Comparison of ENCODE assay signal across 8 cellular contexts in the genomic region with DNA sequence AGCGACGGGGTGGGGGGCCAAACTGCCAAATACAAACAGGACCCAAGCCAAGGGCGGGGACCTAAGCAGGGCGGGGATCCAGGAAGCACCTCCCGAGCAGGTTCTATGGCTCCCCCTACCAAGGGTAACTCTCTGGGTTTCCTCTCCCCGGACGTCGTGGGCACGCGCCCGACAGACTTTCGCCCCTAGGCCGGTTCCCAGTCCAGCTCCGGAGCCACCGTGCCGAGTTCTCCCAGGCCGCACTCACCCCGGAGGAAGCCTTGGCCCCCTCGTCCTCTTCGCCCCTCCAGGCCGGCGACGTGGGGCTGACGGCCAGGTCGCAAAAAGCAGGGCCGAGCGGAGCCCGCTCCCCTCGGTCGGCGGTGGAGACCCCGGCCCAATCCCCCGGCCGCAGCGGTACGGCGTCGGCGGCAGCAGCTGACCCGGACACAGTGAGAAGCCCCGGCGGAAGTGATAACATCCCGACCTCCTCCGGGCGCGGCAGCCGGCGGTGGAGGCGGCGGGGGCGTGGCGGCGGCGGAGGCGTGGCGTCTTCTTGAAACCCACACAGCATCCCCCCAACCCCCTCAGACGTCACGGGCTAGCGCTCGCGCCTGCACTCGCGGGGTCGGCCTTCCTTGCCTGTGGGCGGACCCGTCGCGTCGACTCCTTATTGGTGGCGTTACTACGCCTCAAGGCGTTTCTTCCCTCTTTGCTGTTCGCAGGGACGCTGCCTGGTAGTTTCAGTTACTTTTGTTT. TPM values are rescaled to one million over a fixed set of nuclear protein-coding genes. Genes with fewer than 3 reads are reported as not detected.
DNase-seq lines count a peak whose midpoint lies in the region; ATAC-seq, FAIRE-seq and TF ChIP-seq lines count a peak whose summit lies in the region.

A gene with protein sequence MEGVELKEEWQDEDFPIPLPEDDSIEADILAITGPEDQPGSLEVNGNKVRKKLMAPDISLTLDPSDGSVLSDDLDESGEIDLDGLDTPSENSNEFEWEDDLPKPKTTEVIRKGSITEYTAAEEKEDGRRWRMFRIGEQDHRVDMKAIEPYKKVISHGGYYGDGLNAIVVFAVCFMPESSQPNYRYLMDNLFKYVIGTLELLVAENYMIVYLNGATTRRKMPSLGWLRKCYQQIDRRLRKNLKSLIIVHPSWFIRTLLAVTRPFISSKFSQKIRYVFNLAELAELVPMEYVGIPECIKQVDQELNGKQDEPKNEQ (minus strand): TSS at position 433 of the 738 bp plus-strand sequence. CDS start 6,863 bp downstream, outside the sequence.

- peak within 1 kb of the TSS; percentile 91 for H3K4me2 ChIP-seq in smooth muscle cell

- peak within 1 kb of the TSS; percentile 99 for H3K9ac ChIP-seq in smooth muscle cell (ENCODE audit: low read depth)

- ATAC-seq in GM18870 (IDR thresholded peaks at IDR 0.05; ENCODE audit: unreplicated experiment) (peak; percentile 70), HG03135 (IDR thresholded peaks at IDR 0.05; ENCODE audit: unreplicated experiment) (peak; percentile 81)

- H3K27ac ChIP-seq in ACC112 (ENCODE audit: low read depth, low read length): peak within 1 kb of the TSS; percentile 89
- H3K27ac ChIP-seq in smooth muscle cell (ENCODE audit: low read depth): peak within 1 kb of the TSS; percentile 99

- 1% methylated on average over 74 of the region's 74 CpGs for WGBS in smooth muscle cell (ENCODE audit: low lambda C conversion rate)

- H3K27me3 ChIP-seq in ACC112 (ENCODE audit: insufficient read depth, low read length): no peaks in the 10 kb centered on the region
- no peaks in the 10 kb centered on the region for H3K27me3 ChIP-seq in bronchial epithelial cell (ENCODE audit: control insufficient read depth, insufficient read depth, low read length)
- no peaks in the 10 kb centered on the region for H3K27me3 ChIP-seq in smooth muscle cell (ENCODE audit: low read depth)

- H3F3A ChIP-seq in smooth muscle cell (ENCODE audit: low read depth): peaks cover 15% of the 10 kb centered on the region

- peaks cover 33% of the 10 kb centered on the region for H3K4me1 ChIP-seq in ACC112 (ENCODE audit: control insufficient read depth, insufficient read depth, low read length, unreplicated experiment)
- peaks cover 12% of the 10 kb centered on the region for H3K4me1 ChIP-seq in smooth muscle cell (ENCODE audit: low read depth)

- FAIRE-seq in bronchial epithelial cell (lab: Jason Lieb, UNC): no peak

- no peak for TF ChIP-seq CTCF in WI38 (IDR thresholded peaks at IDR 0.05; ENCODE audit: low read depth, low read length)
- peak; percentile 39 for TF ChIP-seq CTCF in bronchial epithelial cell (IDR thresholded peaks at IDR 0.05; ENCODE audit: insufficient read depth, low read length, severe bottlenecking)
- TF ChIP-seq CTCF in smooth muscle cell (IDR thresholded peaks at IDR 0.05; ENCODE audit: borderline replicate concordance, insufficient read depth, poor library complexity, severe bottlenecking): peak; percentile 9

- no peaks in the 10 kb centered on the region for H3K9me3 ChIP-seq in smooth muscle cell (replicated peaks; ENCODE audit: low read depth)

- H2AFZ ChIP-seq in ACC112 (ENCODE audit: low read length, unreplicated experiment) (peak within 1 kb of the TSS; percentile 64), smooth muscle cell (ENCODE audit: low read depth) (peak within 1 kb of the TSS; percentile 56)

- DNase-seq in NCI-H2227 treated with DMSO at 0.1 percent for 48 hours (lab: John Stamatoyannopoulos, UW) (peak; percentile 95), bronchial epithelial cell (ENCODE audit: low read depth) (peak; percentile 88), iPS-NIHi11 (ENCODE audit: low spot score) (peak; percentile 97), smooth muscle cell (lab: John Stamatoyannopoulos, UW; ENCODE audit: unreplicated experiment) (peak; percentile 93)

- H3K79me2 ChIP-seq in ACC112 (ENCODE audit: control insufficient read depth, insufficient read depth, low read length, unreplicated experiment): peaks cover 50% of the 10 kb centered on the region
- peaks cover 47% of the 10 kb centered on the region for H3K79me2 ChIP-seq in smooth muscle cell (ENCODE audit: low read depth)

- H3K4me3 ChIP-seq in ACC112 (ENCODE audit: low read depth, low read length) (peak within 1 kb of the TSS; percentile 85), WI38 (ENCODE audit: low read depth, low read length) (peak within 1 kb of the TSS; percentile 96), bronchial epithelial cell (ENCODE audit: low read depth, low read length) (peak within 1 kb of the TSS; percentile 100), smooth muscle cell (peak within 1 kb of the TSS; percentile 90)

- H4K20me1 ChIP-seq in smooth muscle cell (ENCODE audit: low read depth): peaks cover 44% of the 10 kb centered on the region

- H3K36me3 ChIP-seq in ACC112 (ENCODE audit: insufficient read depth, low read length) (no peaks in the 10 kb centered on the region), bronchial epithelial cell (ENCODE audit: control insufficient read depth, insufficient read depth, low read length) (no peaks in the 10 kb centered on the region), smooth muscle cell (ENCODE audit: low read depth) (no peaks in the 10 kb centered on the region)

RNA-seq across cellular contexts. Expression of the gene that starts here (rescaled TPM):
- 88.3 and 123 TPM in 2 replicates for total RNA-seq in bronchial epithelial cell
- 104 and 130 TPM in 2 replicates for total RNA-seq in smooth muscle cell
- 41.4 and 48.7 TPM in 2 replicates for polyA plus RNA-seq in smooth muscle cell

Comparison
In these comparisons a context has a peak if more than half of its experiments do, and no peak if none do; other contexts are left out.
1. Peak in every context shown above with its lines: DNase-seq, ATAC-seq, H3K4me3 ChIP-seq and H3K27ac ChIP-seq.